In the genomic region with DNA sequence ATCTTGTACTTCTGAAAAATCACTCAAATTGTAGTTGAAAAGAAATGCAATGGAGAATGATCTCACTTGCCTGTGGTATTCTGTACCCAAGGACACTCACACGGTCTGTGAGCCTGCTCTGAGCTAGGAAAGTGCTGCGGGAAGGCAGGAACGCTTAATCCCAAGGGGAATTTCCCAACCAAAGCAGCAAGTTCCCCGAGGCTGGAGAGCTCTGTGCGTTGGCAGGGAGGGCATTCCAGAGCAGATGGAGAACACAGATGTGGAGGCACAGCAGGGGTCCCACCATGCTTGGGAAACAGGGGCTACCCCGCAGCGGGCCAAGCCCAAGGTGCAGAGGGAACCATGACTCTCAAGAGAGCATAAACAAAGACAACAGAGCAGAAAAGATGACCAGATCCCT, we compare ENCODE assay signal across 8 cellular contexts. TPM values are rescaled to one million over a fixed set of nuclear protein-coding genes. Genes with fewer than 3 reads are reported as not detected.
DNase-seq lines count a peak whose midpoint lies in the region; ATAC-seq and TF ChIP-seq lines count a peak whose summit lies in the region.

No MANE protein-coding gene starts in this region.

- H3K79me2 ChIP-seq in mammary epithelial cell (ENCODE audit: insufficient read depth, low read length) = peaks cover 86% of the 10 kb centered on the region

- peak overlapping the region; percentile 45 for H3K4me2 ChIP-seq in mammary epithelial cell (ENCODE audit: insufficient read depth, low read depth, low read length)

- H3K9ac ChIP-seq in mammary epithelial cell (ENCODE audit: insufficient read depth, low read length) = no peak overlapping the region
- no peak overlapping the region for H3K9ac ChIP-seq in subcutaneous abdominal adipose tissue (ENCODE audit: low read length in 5 of 5)

- H3K4me3 ChIP-seq in mammary epithelial cell (replicated peaks in 1 of 3; ENCODE audit: insufficient read depth in 1 of 3, low read depth in 2 of 3, low read length in 3 of 3) (no peak overlapping the region), subcutaneous abdominal adipose tissue (ENCODE audit: low read depth in 1 of 5, low read length in 5 of 5) (no peak overlapping the region)

- no TSS peak for BruUV-seq in mammary epithelial cell (replicated peaks; lab: Mats Ljungman, UMichigan)

- dilution Hi-C loops in mammary epithelial cell (cut with HindIII; ENCODE audit: low sequenced_read_pairs) = no loop called here

- H3K4me1 ChIP-seq in mammary epithelial cell (ENCODE audit: insufficient read depth, low read length) (peaks cover 36% of the 10 kb centered on the region), subcutaneous abdominal adipose tissue (ENCODE audit: control insufficient read depth in 5 of 5, insufficient read depth in 5 of 5, low read length in 5 of 5) (peaks cover 3 to 13% (median 10%) of the 10 kb centered on the region in 5 donors)

- no peaks in the 10 kb centered on the region for H4K20me1 ChIP-seq in mammary epithelial cell (ENCODE audit: insufficient read depth, low read length)

- intact Hi-C loops in mammary epithelial cell (cut with micrococcal nuclease) = no loop called here

- no peaks in the 10 kb centered on the region for H3K27me3 ChIP-seq in mammary epithelial cell (ENCODE audit: insufficient read depth, low read length)
- no peaks in the 10 kb centered on the region for H3K27me3 ChIP-seq in subcutaneous abdominal adipose tissue (ENCODE audit: control insufficient read depth in 5 of 5, insufficient read depth in 4 of 5, low read length in 5 of 5)

- ATAC-seq in GM21825 (IDR thresholded peaks at IDR 0.05; ENCODE audit: unreplicated experiment) = no peak

- H3K27ac ChIP-seq in mammary epithelial cell (ENCODE audit: insufficient read depth, low read depth, low read length) (peak overlapping the region; percentile 43), subcutaneous abdominal adipose tissue (ENCODE audit: low read depth, low read length) (peak overlapping the region; percentile 29)

- 9% methylated on average over 7 of the region's 7 CpGs for WGBS in mammary epithelial cell (ENCODE audit: low coverage, missing lambda C conversion rate)

- CTCF ChIA-PET in mammary epithelial cell (lab: Charles Lee; ENCODE audit: low non-redundant PET) = interaction anchor here (0.5 kb wide), 1 partner anchor 30 kb away, joined by 4 read pairs; no protein-coding TSS in a partner anchor

- H2AFZ ChIP-seq in mammary epithelial cell (ENCODE audit: low read depth, low read length) = no peak overlapping the region

- H3K9me3 ChIP-seq in mammary epithelial cell (replicated peaks; ENCODE audit: insufficient read depth, low read length) (no peaks in the 10 kb centered on the region), subcutaneous abdominal adipose tissue (ENCODE audit: control insufficient read depth in 5 of 5, low read length in 5 of 5) (no peaks in the 10 kb centered on the region)

- in situ Hi-C loops in mammary epithelial cell (cut with MboI; ENCODE audit: low sequenced_read_pairs in 2 of 2) = no loop called here

- TF ChIP-seq CTCF in mammary epithelial cell (conservative IDR thresholded peaks at IDR 0.05 in 1 of 2, IDR thresholded peaks at IDR 0.05 in 1 of 2; ENCODE audit: extremely low read depth in 1 of 2, insufficient read depth in 1 of 2, low read depth in 1 of 2, low read length in 2 of 2) = no peak

- H3K36me3 ChIP-seq in mammary epithelial cell (ENCODE audit: insufficient read depth, low read length) = peaks cover under 1% of the 10 kb centered on the region
- H3K36me3 ChIP-seq in subcutaneous abdominal adipose tissue (ENCODE audit: control insufficient read depth in 5 of 5, insufficient read depth in 5 of 5, low read length in 5 of 5) = no peaks in the 10 kb centered on the region

- DNase-seq in HuH-7 (ENCODE audit: low spot score) (peak; percentile 52), mammary epithelial cell (peak; percentile 88), iPS-NIHi7 (ENCODE audit: extremely low spot score) (peak; percentile 49), HPDE6-E6E7 (ENCODE audit: extremely low spot score) (no peak), C1 segment of cervical spinal cord (lab: John Stamatoyannopoulos, UW) (no peak)
- DNase-seq in activated CD4-positive, alpha-beta T cell treated with anti-CD3 and anti-CD28 coated beads, Interleukin-2, amount 50 U/mL, for 4 hours = no peak

RNA-seq across cellular contexts. Expression of a gene that starts 13.6 kb away (rescaled TPM):
- total RNA-seq in mammary epithelial cell = 100 to 1,000 TPM in 1 of 2 donors, 10 to 100 TPM in 1; 51.3 to 155 TPM
- polyA plus RNA-seq in mammary epithelial cell = 23.6 TPM
- 190 TPM for polyA minus RNA-seq in mammary epithelial cell

Comparison
In these comparisons a context has a peak if more than half of its experiments do, and no peak if none do; other contexts are left out.
1. DNase-seq: peak in HuH-7 (single experiment), mammary epithelial cell (single experiment) and iPS-NIHi7 (single experiment); none in activated CD4-positive, alpha-beta T cell treated with anti-CD3 and anti-CD28 coated beads, Interleukin-2, amount 50 U/mL, for 4 hours (0 of 2), HPDE6-E6E7 (single experiment) and C1 segment of cervical spinal cord (0 of 14).